ENCODE assay signal across 14 cellular contexts in the genomic region with DNA sequence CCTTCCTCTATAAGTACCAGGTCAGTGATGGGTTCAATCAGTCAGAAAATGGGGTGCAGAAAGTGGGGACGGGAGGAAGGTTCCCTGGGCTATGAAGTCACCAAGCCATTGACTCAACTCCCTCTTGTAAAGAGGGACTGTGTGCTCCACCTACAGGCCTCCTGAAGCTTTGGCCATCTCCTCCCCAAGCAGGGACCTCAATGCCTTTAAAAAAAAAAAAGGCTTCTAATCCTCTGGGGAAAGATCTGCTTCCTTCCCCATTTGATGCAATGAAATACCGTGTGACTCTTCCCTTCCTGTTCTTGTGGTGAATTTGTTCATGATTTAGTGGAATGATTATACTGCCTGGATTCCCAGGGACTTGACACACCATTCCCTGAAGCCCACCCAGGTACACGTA. TPM values are rescaled to one million over a fixed set of nuclear protein-coding genes. Genes with fewer than 3 reads are reported as not detected.
DNase-seq lines count a peak whose midpoint lies in the region; TF ChIP-seq lines count a peak whose summit lies in the region.
"Had no signal": no experiment of that assay in that cellular context is flagged by ENCODE, and none has a peak within 500 bp of the region (broad histone marks: within the 10 kb centered on the region; RNA-seq: fewer than 3 reads in every experiment).

No MANE protein-coding gene starts in this region.

- H3K9me3 ChIP-seq in esophagus squamous epithelium (no peaks in the 10 kb centered on the region), sigmoid colon (no peaks in the 10 kb centered on the region), stomach (no peaks in the 10 kb centered on the region)
- H3K9me3 ChIP-seq: prostate gland had no signal

- TF ChIP-seq POLR2A in esophagus squamous epithelium (IDR thresholded peaks at IDR 0.05) (no peak), sigmoid colon (IDR thresholded peaks at IDR 0.05) (no peak), stomach (IDR thresholded peaks at IDR 0.05) (no peak)

- TF ChIP-seq EP300 in sigmoid colon (IDR thresholded peaks at IDR 0.05) (no peak), stomach (IDR thresholded peaks at IDR 0.05) (no peak)

- no peak overlapping the region for H3K4me3 Mint-ChIP-seq in nephron progenitor cell

- no peak overlapping the region for H3K27ac Mint-ChIP-seq in nephron progenitor cell

- H3K4me1 ChIP-seq in esophagus squamous epithelium: no peaks in the 10 kb centered on the region
- H3K4me1 ChIP-seq in sigmoid colon: no peaks in the 10 kb centered on the region
- H3K4me1 ChIP-seq in stomach: no peaks in the 10 kb centered on the region
- H3K4me1 ChIP-seq: prostate gland had no signal

- H3K4me3 ChIP-seq in esophagus squamous epithelium: no peak overlapping the region
- H3K4me3 ChIP-seq in sigmoid colon: no peak overlapping the region
- no peak overlapping the region for H3K4me3 ChIP-seq in stomach
- H3K4me3 ChIP-seq: hepatocyte, lung, prostate gland had no signal

- H3K9me3 Mint-ChIP-seq in nephron progenitor cell: peaks cover 5% of the 10 kb centered on the region

- H3K27ac ChIP-seq in esophagus squamous epithelium: no peak overlapping the region
- H3K27ac ChIP-seq in sigmoid colon: no peak overlapping the region
- no peak overlapping the region for H3K27ac ChIP-seq in stomach
- H3K27ac ChIP-seq: hepatocyte, prostate gland had no signal

- intact Hi-C loops in esophagus squamous epithelium (cut with DNase I) (no loop called here), sigmoid colon (cut with DNase I) (no loop called here), stomach (cut with DNase I; ENCODE audit: low total_unique reads) (no loop called here)

- peak; percentile 31 for TF ChIP-seq CTCF in GM12873 (IDR thresholded peaks at IDR 0.05; ENCODE audit: insufficient read depth, low read depth, low read length, missing control alignments)
- no peak for TF ChIP-seq CTCF in nephron progenitor cell (IDR thresholded peaks at IDR 0.05)
- TF ChIP-seq CTCF in esophagus squamous epithelium (IDR thresholded peaks at IDR 0.05): no peak
- no peak for TF ChIP-seq CTCF in sigmoid colon (IDR thresholded peaks at IDR 0.05)
- no peak for TF ChIP-seq CTCF in stomach (IDR thresholded peaks at IDR 0.05)

- H3K4me1 Mint-ChIP-seq in nephron progenitor cell: no peaks in the 10 kb centered on the region

- in situ Hi-C loops in KBM-7 (cut with MboI; ENCODE audit: low pct_unique_long_range_greater_than_20kb, low sequenced_read_pairs): no loop called here

- no peaks in the 10 kb centered on the region for H3K36me3 Mint-ChIP-seq in nephron progenitor cell (ENCODE audit: low read depth)

- DNase-seq in KBM-7 (peak; percentile 65), SKM-1 (lab: John Stamatoyannopoulos, UW; ENCODE audit: unreplicated experiment) (peak; percentile 55), germinal center (ENCODE audit: low spot score) (peak; percentile 21), nephron progenitor cell (no peak), esophagus squamous epithelium (lab: John Stamatoyannopoulos, UW) (no peak), sigmoid colon (no peak), stomach (no peak)
- DNase-seq: effector CD4-positive, alpha-beta T cell; stimulated activated CD4-positive, alpha-beta T cell treated with anti-CD3 and anti-CD28 coated beads, Interleukin-4, amount 100 ng/mL, for 1 hour; T-helper 9 cell had no signal

- H3K27me3 ChIP-seq in esophagus squamous epithelium: peaks cover 0 to under 1% (median 0%) of the 10 kb centered on the region in 4 donors
- H3K27me3 ChIP-seq in sigmoid colon: no peaks in the 10 kb centered on the region
- H3K27me3 ChIP-seq in stomach: no peaks in the 10 kb centered on the region
- H3K27me3 ChIP-seq: hepatocyte had no signal

- no peaks in the 10 kb centered on the region for H3K36me3 ChIP-seq in esophagus squamous epithelium
- no peaks in the 10 kb centered on the region for H3K36me3 ChIP-seq in sigmoid colon
- H3K36me3 ChIP-seq in stomach: no peaks in the 10 kb centered on the region
- H3K36me3 ChIP-seq: prostate gland had no signal

- peaks cover 30% of the 10 kb centered on the region for H3K27me3 Mint-ChIP-seq in nephron progenitor cell (ENCODE audit: low read depth, poor library complexity)

- WGBS in esophagus squamous epithelium, 2 donors: 42 to 46% methylated on average over 3 of the region's 3 CpGs
- 50 to 52% methylated on average over 3 of the region's 3 CpGs for WGBS in sigmoid colon, 2 donors
- 34 to 56% (median 39%) methylated on average over 3 of the region's 3 CpGs for WGBS in stomach, 5 donors

RNA-seq across cellular contexts. Expression of a gene that starts 30.8 kb away (rescaled TPM):
- not detected for total RNA-seq in esophagus squamous epithelium
- under 1 TPM in 2 of 4 donors, not detected in 2; under 0.01 to 0.55 TPM for total RNA-seq in sigmoid colon
- polyA plus RNA-seq in sigmoid colon: under 1 TPM in 1 of 3 donors, not detected in 2; 0.07 TPM
- under 1 TPM in 1 of 5 donors, not detected in 4; 0.37 TPM for total RNA-seq in stomach
- polyA plus RNA-seq in stomach: under 1 TPM in 1 of 3 donors, not detected in 2; 0.30 TPM
- polyA plus RNA-seq: hepatocyte had no signal

RNA-seq across cellular contexts. Expression of a gene that starts 39.2 kb away (rescaled TPM):
- total RNA-seq in esophagus squamous epithelium (not detected), sigmoid colon (not detected), stomach (not detected)
- polyA plus RNA-seq in sigmoid colon (under 1 TPM in 1 of 3 donors, not detected in 2; 0.04 TPM), stomach (not detected)
- total RNA-seq: hepatocyte, prostate gland had no signal
- polyA plus RNA-seq: hepatocyte had no signal

Comparison
In these comparisons a context has a peak if more than half of its experiments do, and no peak if none do; other contexts are left out.
1. DNase-seq: peak in KBM-7 (single experiment), SKM-1 (single experiment) and germinal center (single experiment); none in nephron progenitor cell (single experiment), esophagus squamous epithelium (single experiment), sigmoid colon (single experiment) and stomach (single experiment).